12 cellular contexts compared by ENCODE assay signal in genomic region chr14:23829736-23830474, GRCh38.
DNase-seq lines count a peak whose midpoint lies in the region; ATAC-seq and TF ChIP-seq lines count a peak whose summit lies in the region.
"Had no signal": no experiment of that assay in that cellular context is flagged by ENCODE, and none has a peak within 500 bp of the region (broad histone marks: within the 10 kb centered on the region; RNA-seq: fewer than 3 reads in every experiment).

No MANE protein-coding gene starts in this region.

- TF ChIP-seq CTCF in AG04449 (IDR thresholded peaks at IDR 0.05; ENCODE audit: insufficient read depth, low read length, missing control alignments): no peak

- peak; percentile 60 for DNase-seq in AG04449 (ENCODE audit: low read depth, low spot score)
- DNase-seq in HS-5 (ENCODE audit: low read depth): peak; percentile 80
- DNase-seq in amniotic stem cell (lab: John Stamatoyannopoulos, UW): peak; percentile 90
- DNase-seq in kidney glomerular epithelial cell (lab: John Stamatoyannopoulos, UW): peak; percentile 94
- no peak for DNase-seq in NCI-H146 treated with DMSO at 0.1 percent for 48 hours (lab: John Stamatoyannopoulos, UW; ENCODE audit: unreplicated experiment)
- DNase-seq in activated effector memory CD4-positive, alpha-beta T cell treated with anti-CD3 and anti-CD28 coated beads, Interleukin-2, amount 50 U/mL, for 16 hours: no peak
- DNase-seq in NCI-H187 (lab: John Stamatoyannopoulos, UW): no peak
- DNase-seq: activated naive CD4-positive, alpha-beta T cell treated with anti-CD3 and anti-CD28 coated beads, Interleukin-2, amount 50 U/mL, for 16 hours; DND-41; immature natural killer cell; T-helper 1 cell had no signal

- no peak for ATAC-seq in GM18519 (IDR thresholded peaks at IDR 0.05; ENCODE audit: low FRiP score, unreplicated experiment)

- POLR2A ChIA-PET in AG04449 (lab: Yijun Ruan, JAX): no interaction called here

- CTCF ChIA-PET in AG04449 (lab: Yijun Ruan, JAX): interaction anchor here (0.6 to 1.4 kb wide), 5 partner anchors 20 to 267 kb away, joined by 3 to 8 read pairs (median 3); no protein-coding TSS in a partner anchor

- H3K4me3 ChIP-seq in AG04449 (ENCODE audit: low read depth, low read length): no peak overlapping the region

Comparison
In these comparisons a context has a peak if more than half of its experiments do, and no peak if none do; other contexts are left out.
1. DNase-seq: peak in AG04449 (single experiment), HS-5 (single experiment), amniotic stem cell (single experiment) and kidney glomerular epithelial cell (single experiment); none in NCI-H146 treated with DMSO at 0.1 percent for 48 hours (single experiment), activated effector memory CD4-positive, alpha-beta T cell treated with anti-CD3 and anti-CD28 coated beads, Interleukin-2, amount 50 U/mL, for 16 hours (single experiment) and NCI-H187 (0 of 2).